Comparison of ENCODE assay signal across 8 cellular contexts in the genomic region with DNA sequence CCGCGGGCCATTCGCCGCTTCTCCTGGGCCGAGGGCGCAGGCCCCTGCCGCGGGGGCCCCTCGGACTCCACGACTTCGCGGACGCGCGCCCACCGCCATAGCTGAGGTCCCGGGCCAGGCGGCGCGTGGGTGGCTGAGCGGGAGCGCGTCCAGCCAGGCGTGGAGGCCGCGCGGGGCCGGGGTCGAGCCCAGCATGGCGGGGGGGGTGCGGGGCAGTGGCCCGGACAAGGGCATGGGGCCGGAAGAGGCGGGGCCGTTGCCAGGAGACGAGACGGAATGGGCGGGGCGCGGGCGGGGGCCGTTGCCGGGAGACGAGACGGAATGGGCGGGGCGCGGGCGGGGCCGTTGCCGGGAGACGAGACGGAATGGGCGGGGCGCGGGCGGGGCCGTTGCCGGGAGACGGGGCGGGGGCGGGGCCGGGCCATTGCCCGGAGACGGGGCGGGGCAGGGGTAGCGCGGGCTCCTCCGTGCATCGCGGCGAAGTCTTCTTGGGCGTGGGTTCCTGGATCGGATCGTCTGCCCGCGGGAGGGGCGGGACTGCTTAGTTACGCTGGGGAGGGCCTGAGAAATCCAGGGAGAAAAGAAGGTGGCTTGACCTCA. TPM values are rescaled to one million over a fixed set of nuclear protein-coding genes. Genes with fewer than 3 reads are reported as not detected.
DNase-seq lines count a peak whose midpoint lies in the region; ATAC-seq, FAIRE-seq and TF ChIP-seq lines count a peak whose summit lies in the region.

No MANE protein-coding gene starts in this region.

- H3K36me3 Mint-ChIP-seq in CD8-positive, alpha-beta T cell: no peaks in the 10 kb centered on the region
- no peaks in the 10 kb centered on the region for H3K36me3 Mint-ChIP-seq in natural killer cell

- peak overlapping the region; percentile 82 for H3K4me3 Mint-ChIP-seq in CD8-positive, alpha-beta T cell
- H3K4me3 Mint-ChIP-seq in natural killer cell: peak overlapping the region; percentile 69

- DNase-seq in CD8-positive, alpha-beta T cell: peak; percentile 73 to 89 (median 79)
- DNase-seq in RCC 7860 (ENCODE audit: low spot score) (peak; percentile 35), fibroblast of lung (ENCODE audit: low read depth in 2 of 2) (peak; percentile 50 to 55), natural killer cell (peak; percentile 67)
- DNase-seq in activated T-helper 1 cell treated with anti-CD3 and anti-CD28 coated beads, Interleukin-2, amount 50 U/mL, for 16 hours (ENCODE audit: low read depth in 1 of 2, low spot score in 1 of 2): peak; percentile 73 to 81
- DNase-seq in stimulated activated naive CD8-positive, alpha-beta T cell treated with anti-CD3 and anti-CD28 coated beads, Interleukin-15, Interleukin-2, amounts not matched to agents 100 U/mL and 50 U/mL, for 24 hours: peak; percentile 91

- H3K27me3 ChIP-seq in CD8-positive, alpha-beta T cell (ENCODE audit: insufficient read depth, low read length): no peaks in the 10 kb centered on the region
- no peaks in the 10 kb centered on the region for H3K27me3 ChIP-seq in fibroblast of lung (ENCODE audit: control insufficient read depth, insufficient read depth, low read length)

- H2AFZ ChIP-seq in fibroblast of lung (ENCODE audit: low read length): no peak overlapping the region

- CTCF ChIA-PET in CD8-positive, alpha-beta T cell (lab: Charles Lee): interaction anchor here (0.8 to 1.4 kb wide), 4 partner anchors 20 to 68 kb away, joined by 3 to 6 read pairs (median 4); no protein-coding TSS in a partner anchor

- H3K4me3 ChIP-seq in CD8-positive, alpha-beta T cell (ENCODE audit: low read depth, low read length): peak overlapping the region; percentile 68
- H3K4me3 ChIP-seq in fibroblast of lung (replicated peaks in 1 of 4; ENCODE audit: control extremely low read depth in 1 of 4, insufficient read depth in 1 of 4, low read depth in 3 of 4, low read length in 4 of 4): peak overlapping the region; percentile 9 to 56 (median 41)

- H3K27me3 Mint-ChIP-seq in CD8-positive, alpha-beta T cell (ENCODE audit: low read depth): no peaks in the 10 kb centered on the region
- H3K27me3 Mint-ChIP-seq in natural killer cell (ENCODE audit: low read depth in 2 of 2): peaks cover 0 to 2% of the 10 kb centered on the region in 2 donors

- no peaks in the 10 kb centered on the region for H3K9me3 ChIP-seq in CD8-positive, alpha-beta T cell (ENCODE audit: low read length)
- H3K9me3 ChIP-seq in fibroblast of lung (ENCODE audit: control insufficient read depth, insufficient read depth, low read depth, low read length): no peaks in the 10 kb centered on the region

- peaks cover 66% of the 10 kb centered on the region for H3K4me1 Mint-ChIP-seq in CD8-positive, alpha-beta T cell (ENCODE audit: low read depth)
- peaks cover 23 to 77% of the 10 kb centered on the region in 2 donors for H3K4me1 Mint-ChIP-seq in natural killer cell

- intact Hi-C loops in CD8-positive, alpha-beta T cell (cut with DNase I, micrococcal nuclease): loop anchor here (1.0 to 10.0 kb wide), 6 partner anchors 13 to 957 kb away; a partner anchor contains a TSS
- intact Hi-C loops in natural killer cell (cut with micrococcal nuclease): no loop called here

- H3K4me1 ChIP-seq in CD8-positive, alpha-beta T cell (ENCODE audit: insufficient read depth, low read length): peaks cover 71% of the 10 kb centered on the region
- H3K4me1 ChIP-seq in fibroblast of lung (ENCODE audit: control insufficient read depth, extremely low read depth, insufficient read depth, low read length): peaks cover 27% of the 10 kb centered on the region

- no peaks in the 10 kb centered on the region for H4K20me1 ChIP-seq in fibroblast of lung (ENCODE audit: control insufficient read depth, extremely low read depth, insufficient read depth, low read length)

- no peaks in the 10 kb centered on the region for H3K36me3 ChIP-seq in CD8-positive, alpha-beta T cell (ENCODE audit: insufficient read depth, low read length)
- no peaks in the 10 kb centered on the region for H3K36me3 ChIP-seq in fibroblast of lung (ENCODE audit: control insufficient read depth, insufficient read depth, low read length)

- FAIRE-seq in RCC 7860 (lab: Jason Lieb, UNC): no peak

- peak overlapping the region; percentile 88 for H3K4me2 ChIP-seq in fibroblast of lung (ENCODE audit: extremely low read depth, insufficient read depth, low read length)

- POLR2A ChIA-PET in CD8-positive, alpha-beta T cell (lab: Charles Lee): interaction anchor here (1.4 to 1.7 kb wide), 2 partner anchors 14 to 17 kb away, joined by 5 read pairs; no protein-coding TSS in a partner anchor

- H3K27ac Mint-ChIP-seq in CD8-positive, alpha-beta T cell: peak overlapping the region; percentile 77
- H3K27ac Mint-ChIP-seq in natural killer cell: peak overlapping the region; percentile 46 to 65

- peak; percentile 29 for ATAC-seq in CD8-positive, alpha-beta T cell
- peak; percentile 60 for ATAC-seq in GM19397 (IDR thresholded peaks at IDR 0.05; ENCODE audit: unreplicated experiment)
- ATAC-seq in HG03520 (IDR thresholded peaks at IDR 0.05; ENCODE audit: unreplicated experiment): peak; percentile 46
- ATAC-seq in natural killer cell: peak; percentile 52 to 81 (median 69)
- ATAC-seq in stimulated activated naive CD8-positive, alpha-beta T cell treated with anti-CD3 and anti-CD28 coated beads, Interleukin-15, Interleukin-2, amounts not matched to agents 100 U/mL and 50 U/mL, for 24 hours: peak; percentile 45

- no peak for TF ChIP-seq CTCF in CD8-positive, alpha-beta T cell (IDR thresholded peaks at IDR 0.05)
- TF ChIP-seq CTCF in fibroblast of lung (conservative IDR thresholded peaks at IDR 0.05 in 1 of 2, IDR thresholded peaks at IDR 0.05 in 1 of 2; ENCODE audit: low read depth in 1 of 2, low read length in 2 of 2) (no peak), natural killer cell (IDR thresholded peaks at IDR 0.05) (no peak)

- H3K9me3 Mint-ChIP-seq in CD8-positive, alpha-beta T cell: no peaks in the 10 kb centered on the region
- no peaks in the 10 kb centered on the region for H3K9me3 Mint-ChIP-seq in natural killer cell

- peak overlapping the region; percentile 76 for H3K9ac ChIP-seq in fibroblast of lung (ENCODE audit: insufficient read depth, low read length)

- H3K79me2 ChIP-seq in fibroblast of lung (ENCODE audit: control insufficient read depth, insufficient read depth, low read length): no peaks in the 10 kb centered on the region

- H3K27ac ChIP-seq in CD8-positive, alpha-beta T cell (ENCODE audit: low read depth, low read length): peak overlapping the region; percentile 63
- H3K27ac ChIP-seq in fibroblast of lung (ENCODE audit: insufficient read depth, low read length): peak overlapping the region; percentile 75

RNA-seq across cellular contexts. Expression of a gene that starts 14.8 kb away (rescaled TPM):
- 10 to 100 TPM; 67.0 to 67.3 TPM for total RNA-seq in CD8-positive, alpha-beta T cell
- total RNA-seq in fibroblast of lung (1.0 and 2.0 TPM in 2 replicates), natural killer cell (100 to 1,000 TPM; 357 to 682 (median 425) TPM)
- 0.23 and 0.26 TPM in 2 replicates for polyA plus RNA-seq in fibroblast of lung
- polyA plus RNA-seq in fibroblast of lung (2012): 0.26 and 0.47 TPM in 2 replicates
- polyA minus RNA-seq in fibroblast of lung (ENCODE audit: low replicate concordance): 0.26 TPM in 1 of 2 replicates, not detected in the other

RNA-seq across cellular contexts. Expression of a gene that starts 24.2 kb away (rescaled TPM):
- total RNA-seq in CD8-positive, alpha-beta T cell: not detected
- not detected in 2 replicates for total RNA-seq in fibroblast of lung
- polyA plus RNA-seq in fibroblast of lung: not detected in 2 replicates
- not detected in 2 replicates for polyA plus RNA-seq in fibroblast of lung (2012)
- polyA minus RNA-seq in fibroblast of lung (ENCODE audit: low replicate concordance): not detected in 2 replicates
- total RNA-seq in natural killer cell: 1 to 10 TPM in 1 of 3 donors, under 1 TPM in 2; 0.48 to 4.1 (median 0.75) TPM

RNA-seq across cellular contexts. Expression of a gene that starts 31.8 kb away (rescaled TPM):
- total RNA-seq in CD8-positive, alpha-beta T cell: not detected
- total RNA-seq in fibroblast of lung: not detected in 2 replicates
- polyA plus RNA-seq in fibroblast of lung: not detected in 2 replicates
- polyA plus RNA-seq in fibroblast of lung (2012): not detected in 2 replicates
- polyA minus RNA-seq in fibroblast of lung (ENCODE audit: low replicate concordance): not detected in 2 replicates
- under 1 TPM in 2 of 3 donors, not detected in 1; 0.31 to 0.33 TPM for total RNA-seq in natural killer cell

RNA-seq across cellular contexts. Expression of a gene that starts 46.8 kb away (rescaled TPM):
- total RNA-seq in CD8-positive, alpha-beta T cell: 10 to 100 TPM; 74.4 to 79.1 TPM
- total RNA-seq in fibroblast of lung (51.6 and 60.8 TPM in 2 replicates), natural killer cell (10 to 100 TPM; 74.3 to 81.8 (median 78.7) TPM)
- 31.0 and 46.0 TPM in 2 replicates for polyA plus RNA-seq in fibroblast of lung
- polyA plus RNA-seq in fibroblast of lung (2012): 42.2 and 63.2 TPM in 2 replicates
- polyA minus RNA-seq in fibroblast of lung (ENCODE audit: low replicate concordance): 56.9 and 75.9 TPM in 2 replicates

RNA-seq across cellular contexts. Expression of a gene that starts 46.9 kb away (rescaled TPM):
- 10 to 100 TPM; 36.5 to 38.8 TPM for total RNA-seq in CD8-positive, alpha-beta T cell
- 23.6 and 27.7 TPM in 2 replicates for total RNA-seq in fibroblast of lung
- polyA plus RNA-seq in fibroblast of lung: 18.5 and 25.2 TPM in 2 replicates
- 28.3 and 42.8 TPM in 2 replicates for polyA plus RNA-seq in fibroblast of lung (2012)
- polyA minus RNA-seq in fibroblast of lung (ENCODE audit: low replicate concordance): 9.4 and 44.2 TPM in 2 replicates
- 10 to 100 TPM; 28.1 to 39.0 (median 32.4) TPM for total RNA-seq in natural killer cell

Comparison
In these comparisons a context has a peak if more than half of its experiments do, and no peak if none do; other contexts are left out.
1. Peak in every context shown above with its lines: DNase-seq, ATAC-seq, H3K4me3 ChIP-seq and H3K27ac ChIP-seq.
2. DNase-seq: peak in every context shown above with its lines; median percentile 91 in stimulated activated naive CD8-positive, alpha-beta T cell treated with anti-CD3 and anti-CD28 coated beads, Interleukin-15, Interleukin-2, amounts not matched to agents 100 U/mL and 50 U/mL, for 24 hours; 79 in CD8-positive, alpha-beta T cell; 77 in activated T-helper 1 cell treated with anti-CD3 and anti-CD28 coated beads, Interleukin-2, amount 50 U/mL, for 16 hours; 67 in natural killer cell; 52 in fibroblast of lung; 35 in RCC 7860.
3. RNA of a gene that starts 14.8 kb away (total RNA-seq): 357 to 682 TPM in natural killer cell and 67.0 to 67.3 TPM in CD8-positive, alpha-beta T cell; 1.0 to 2.0 TPM in fibroblast of lung; every median in the first group is over 10 times any median in the second.